Comparison of ENCODE assay signal across 26 cellular contexts in the genomic region with DNA sequence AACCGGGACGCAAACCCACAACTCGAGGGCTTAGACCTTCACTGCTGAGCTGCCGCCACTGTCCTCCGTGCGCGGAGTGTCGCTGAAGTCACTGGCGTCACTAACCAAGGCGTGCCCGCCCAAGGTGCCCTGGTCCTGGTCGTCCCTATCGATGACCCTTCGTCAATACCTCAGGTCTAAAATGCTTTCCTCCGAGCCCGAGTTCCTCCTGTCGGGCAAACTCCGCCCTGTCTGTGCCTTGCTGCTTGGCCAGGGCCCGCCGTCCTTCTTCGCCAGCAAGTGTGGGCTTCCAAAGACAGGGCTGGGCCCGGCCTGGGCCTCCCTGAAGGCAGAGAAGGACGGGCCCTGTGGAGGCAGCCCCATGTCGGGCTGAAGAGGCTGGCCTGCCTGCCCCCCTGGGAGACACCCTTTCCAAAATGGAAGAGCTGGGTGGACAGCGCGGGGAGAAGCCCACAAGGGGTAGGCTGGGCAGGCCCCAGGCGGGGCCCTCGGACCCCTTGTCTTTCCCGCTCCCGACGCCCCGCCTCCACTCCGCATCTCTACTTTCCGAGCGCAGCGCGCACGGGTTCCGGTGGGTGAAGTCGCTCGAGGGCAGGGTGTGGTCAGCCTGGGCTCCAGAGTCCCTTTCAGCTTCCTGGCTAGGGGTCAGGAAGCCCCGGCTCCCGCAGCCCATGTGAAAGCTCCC. TPM values are rescaled to one million over a fixed set of nuclear protein-coding genes. Genes with fewer than 3 reads are reported as not detected.
A peak's percentile ranks its signal among the peaks of the same experiment; 100 is the strongest.
DNase-seq lines count a peak whose midpoint lies in the region; ATAC-seq, FAIRE-seq and TF ChIP-seq lines count a peak whose summit lies in the region.
"Had no signal": no experiment of that assay in that cellular context is flagged by ENCODE, and none has a peak within 500 bp of the region (broad histone marks: within the 10 kb centered on the region; RNA-seq: fewer than 3 reads in every experiment).

No MANE protein-coding gene starts in this region.

- no peaks in the 10 kb centered on the region for H3K27me3 Mint-ChIP-seq in effector memory CD8-positive, alpha-beta T cell
- H3K27me3 Mint-ChIP-seq: naive thymus-derived CD8-positive, alpha-beta T cell; stimulated activated naive CD8-positive, alpha-beta T cell treated with anti-CD3 and anti-CD28 coated beads, Interleukin-15, Interleukin-2, amounts not matched to agents 100 ng/mL and 50 ng/mL, for 24 hours had no signal

- BruUV-seq in mammary epithelial cell (replicated peaks; lab: Mats Ljungman, UMichigan): no TSS peak

- no peak for TF ChIP-seq CTCF in breast epithelium (IDR thresholded peaks at IDR 0.05)
- no peak for TF ChIP-seq CTCF in mammary epithelial cell (conservative IDR thresholded peaks at IDR 0.05 in 1 of 2, IDR thresholded peaks at IDR 0.05 in 1 of 2; ENCODE audit: extremely low read depth in 1 of 2, insufficient read depth in 1 of 2, low read depth in 1 of 2, low read length in 2 of 2)
- no peak for TF ChIP-seq CTCF in lower lobe of right lung (IDR thresholded peaks at IDR 0.05)
- TF ChIP-seq CTCF in testis (IDR thresholded peaks at IDR 0.05): no peak

- peaks cover 40% of the 10 kb centered on the region for H3K36me3 Mint-ChIP-seq in effector memory CD8-positive, alpha-beta T cell (ENCODE audit: insufficient read depth)

- 95% methylated on average over 24 of the region's 43 CpGs for WGBS in mammary epithelial cell (ENCODE audit: low coverage, missing lambda C conversion rate)
- WGBS in testis, 2 donors: 61 to 71% methylated on average over 28 to 43 of the region's 43 CpGs

- H3K4me1 ChIP-seq in breast epithelium: no peaks in the 10 kb centered on the region
- H3K4me1 ChIP-seq in mammary epithelial cell (ENCODE audit: insufficient read depth, low read length): no peaks in the 10 kb centered on the region
- H3K4me1 ChIP-seq in lower lobe of right lung: no peaks in the 10 kb centered on the region
- no peaks in the 10 kb centered on the region for H3K4me1 ChIP-seq in testis

- no peak for ATAC-seq in effector memory CD8-positive, alpha-beta T cell (replicated peaks)
- peak in 1 of 2 donors; percentile 16 for ATAC-seq in lower lobe of right lung
- ATAC-seq: activated T-cell treated with anti-CD3 and anti-CD28 coated beads, Interleukin-2, amount 50 U/mL, for 4 hours; naive thymus-derived CD8-positive, alpha-beta T cell had no signal

- CTCF ChIA-PET in mammary epithelial cell (lab: Charles Lee; ENCODE audit: low non-redundant PET): no interaction called here

- DNase-seq in breast epithelium (ENCODE audit: low spot score in 2 of 2) (no peak), mammary epithelial cell (no peak), lower lobe of right lung (no peak), testis (no peak), urothelium cell line (ENCODE audit: low spot score) (no peak), anterior cingulate cortex (lab: John Stamatoyannopoulos, UW) (no peak), dedifferentiated amniotic fluid mesenchymal stem cell (ENCODE audit: extremely low spot score) (no peak)
- DNase-seq in effector memory CD8-positive, alpha-beta T cell: no peak
- DNase-seq: 8988T; activated CD4-positive, alpha-beta T cell treated with anti-CD3 and anti-CD28 coated beads for 48 hours; activated naive CD4-positive, alpha-beta T cell treated with Interleukin-2 at 50 U/mL for 16 hours; activated T-cell treated with anti-CD3 and anti-CD28 coated beads, Interleukin-2, amount 50 U/mL, for 4 hours; DMS79; NCI-H1048; NCI-H187; NCI-H2171 treated with DMSO at 0.1 percent for 48 hours; NCI-H69; stimulated activated CD4-positive, alpha-beta T cell treated with anti-CD3 and anti-CD28 coated beads, Interleukin-4, amount 100 ng/mL, for 4 hours; trophoblast cell had no signal

- intact Hi-C loops in breast epithelium (cut with DNase I; ENCODE audit: low total_unique reads): no loop called here
- intact Hi-C loops in mammary epithelial cell (cut with micrococcal nuclease): no loop called here
- intact Hi-C loops in lower lobe of right lung (cut with DNase I): no loop called here
- intact Hi-C loops in testis (cut with DNase I; ENCODE audit: low total_unique reads): no loop called here

- H3K4me3 ChIP-seq in breast epithelium: peak overlapping the region in 2 of 3 donors; percentile 6 to 31
- H3K4me3 ChIP-seq in mammary epithelial cell (replicated peaks in 1 of 3; ENCODE audit: insufficient read depth in 1 of 3, low read depth in 2 of 3, low read length in 3 of 3): no peak overlapping the region
- peak overlapping the region; percentile 45 for H3K4me3 ChIP-seq in lower lobe of right lung
- peak overlapping the region; percentile 21 to 46 for H3K4me3 ChIP-seq in testis
- H3K4me3 ChIP-seq: ovary had no signal

- TF ChIP-seq POLR2A in breast epithelium (IDR thresholded peaks at IDR 0.05) (no peak), testis (IDR thresholded peaks at IDR 0.05) (no peak)

- H2AFZ ChIP-seq in mammary epithelial cell (ENCODE audit: low read depth, low read length): no peak overlapping the region

- no peak overlapping the region for H3K4me3 Mint-ChIP-seq in effector memory CD8-positive, alpha-beta T cell
- H3K4me3 Mint-ChIP-seq: stimulated activated naive CD8-positive, alpha-beta T cell treated with anti-CD3 and anti-CD28 coated beads, Interleukin-15, Interleukin-2, amounts not matched to agents 100 ng/mL and 50 ng/mL, for 24 hours had no signal

- H3K9me3 ChIP-seq in breast epithelium (peaks cover 3 to 4% of the 10 kb centered on the region in 2 donors), mammary epithelial cell (replicated peaks; ENCODE audit: insufficient read depth, low read length) (peaks cover 20% of the 10 kb centered on the region), lower lobe of right lung (peaks cover 5% of the 10 kb centered on the region), testis (no peaks in the 10 kb centered on the region)
- H3K9me3 ChIP-seq: ovary had no signal

- H3K4me1 Mint-ChIP-seq in effector memory CD8-positive, alpha-beta T cell (ENCODE audit: low read depth in 2 of 2): peaks cover 29 to 33% of the 10 kb centered on the region in 2 donors

- H3K9ac ChIP-seq in mammary epithelial cell (ENCODE audit: insufficient read depth, low read length): no peak overlapping the region

- no peak overlapping the region for H3K4me2 ChIP-seq in mammary epithelial cell (ENCODE audit: insufficient read depth, low read depth, low read length)

- H4K20me1 ChIP-seq in mammary epithelial cell (ENCODE audit: insufficient read depth, low read length): no peaks in the 10 kb centered on the region

- H3K79me2 ChIP-seq in mammary epithelial cell (ENCODE audit: insufficient read depth, low read length): peaks cover 89% of the 10 kb centered on the region

- peak overlapping the region; percentile 56 to 90 for H3K27ac Mint-ChIP-seq in effector memory CD8-positive, alpha-beta T cell
- H3K27ac Mint-ChIP-seq: stimulated activated naive CD8-positive, alpha-beta T cell treated with anti-CD3 and anti-CD28 coated beads, Interleukin-15, Interleukin-2, amounts not matched to agents 100 ng/mL and 50 ng/mL, for 24 hours had no signal

- FAIRE-seq in urothelium cell line (lab: Jason Lieb, UNC): no peak
- FAIRE-seq: bronchial epithelial cell, H54, RCC 7860 had no signal

- H3K27ac ChIP-seq in breast epithelium (no peak overlapping the region), mammary epithelial cell (ENCODE audit: insufficient read depth, low read depth, low read length) (no peak overlapping the region), lower lobe of right lung (peak overlapping the region; percentile 49), testis (no peak overlapping the region)
- H3K27ac ChIP-seq: coronary artery, ovary had no signal

- dilution Hi-C loops in mammary epithelial cell (cut with HindIII; ENCODE audit: low sequenced_read_pairs): no loop called here

- H3K36me3 ChIP-seq in breast epithelium (no peaks in the 10 kb centered on the region), mammary epithelial cell (ENCODE audit: insufficient read depth, low read length) (peaks cover 2% of the 10 kb centered on the region), lower lobe of right lung (peaks cover 19% of the 10 kb centered on the region), testis (ENCODE audit: low read depth, missing control alignments) (no peaks in the 10 kb centered on the region)
- H3K36me3 ChIP-seq: ovary had no signal

- no peaks in the 10 kb centered on the region for H3K9me3 Mint-ChIP-seq in effector memory CD8-positive, alpha-beta T cell
- H3K9me3 Mint-ChIP-seq: activated T-cell treated with anti-CD3 and anti-CD28 coated beads, Interleukin-2, amount 50 U/mL, for 4 hours had no signal

- H3K27me3 ChIP-seq in breast epithelium (no peaks in the 10 kb centered on the region), mammary epithelial cell (ENCODE audit: insufficient read depth, low read length) (no peaks in the 10 kb centered on the region), lower lobe of right lung (ENCODE audit: low read depth) (no peaks in the 10 kb centered on the region), testis (no peaks in the 10 kb centered on the region)
- H3K27me3 ChIP-seq: ovary had no signal

- in situ Hi-C loops in mammary epithelial cell (cut with MboI; ENCODE audit: low sequenced_read_pairs in 2 of 2): loop anchor here (25.0 kb wide), 1 partner anchor 445 kb away; no protein-coding TSS in a partner anchor

RNA-seq across cellular contexts. Expression of a gene that starts 13.4 kb away (rescaled TPM):
- total RNA-seq in breast epithelium (10 to 100 TPM; 24.0 to 45.2 (median 43.6) TPM), mammary epithelial cell (10 to 100 TPM; 34.7 to 48.6 TPM), lower lobe of right lung (38.1 TPM), testis (10 to 100 TPM; 38.8 to 43.0 TPM)
- polyA plus RNA-seq in mammary epithelial cell (25.0 TPM), testis (ENCODE audit: insufficient read depth, low read depth, low replicate concordance) (21.9 TPM)
- 34.4 TPM for polyA minus RNA-seq in mammary epithelial cell

Comparison
In these comparisons a context has a peak if more than half of its experiments do, and no peak if none do; other contexts are left out.
1. H3K4me3 ChIP-seq: peak in breast epithelium (2 of 3), lower lobe of right lung (single experiment) and testis (2 of 2); none in mammary epithelial cell (0 of 3).